In the genomic region with DNA sequence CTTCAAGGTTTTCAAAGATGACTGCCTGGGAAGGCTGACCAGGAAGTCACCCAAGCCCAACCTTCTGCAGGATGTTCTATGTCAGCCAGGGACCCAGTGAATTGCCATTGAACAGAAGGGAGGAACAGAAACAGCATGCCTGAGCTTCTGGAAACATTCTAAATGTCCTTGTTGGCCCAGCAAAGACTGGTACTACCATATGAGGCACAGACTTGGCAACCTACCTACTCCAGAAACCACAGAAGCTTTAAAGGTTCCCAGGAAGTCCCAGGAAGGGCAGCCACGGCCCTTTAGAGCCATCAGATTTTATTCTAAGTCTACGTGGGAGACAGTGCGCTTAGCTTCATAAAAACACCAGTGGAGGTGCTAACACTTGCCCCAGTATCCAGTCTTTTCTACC, we compare ENCODE assay signal across 18 cellular contexts. TPM values are rescaled to one million over a fixed set of nuclear protein-coding genes. Genes with fewer than 3 reads are reported as not detected.
DNase-seq lines count a peak whose midpoint lies in the region; ATAC-seq and TF ChIP-seq lines count a peak whose summit lies in the region.
"Not testable (repeated sequence)": the region's sequence is repeated elsewhere in the genome, so short reads cannot be mapped to it uniquely, and the experiment has no call there.
"Had no signal": no experiment of that assay in that cellular context is flagged by ENCODE, and none has a peak within 500 bp of the region (broad histone marks: within the 10 kb centered on the region; RNA-seq: fewer than 3 reads in every experiment).

No MANE protein-coding gene starts in this region.

- H3K27ac Mint-ChIP-seq in CD8-positive, alpha-beta memory T cell = peak overlapping the region in 4 of 8 donors; percentile 27 to 72 (median 40)
- H3K27ac Mint-ChIP-seq in activated CD4-positive, alpha-beta T cell treated with anti-CD3 and anti-CD28 coated beads for 36 hours; activated naive CD8-positive, alpha-beta T cell; neural crest cell (ENCODE audit: unreplicated experiment); type B pancreatic cell: not testable (repeated sequence)
- H3K27ac Mint-ChIP-seq in immature natural killer cell = peak overlapping the region in 2 of 6 donors; percentile 66 to 78

- not testable (repeated sequence) for TF ChIP-seq CTCF in neural crest cell (conservative IDR thresholded peaks at IDR 0.05); type B pancreatic cell (conservative IDR thresholded peaks at IDR 0.05)

- intact Hi-C loops in activated CD4-positive, alpha-beta T cell treated with anti-CD3 and anti-CD28 coated beads for 36 hours (cut with DNase I, micrococcal nuclease) = loop anchor here in 1 of 2 experiments (2.0 kb wide), 1 partner anchor 300 kb away; the partner anchor contains the start of gene ANAPC15

- H3K9me3 Mint-ChIP-seq in CD8-positive, alpha-beta memory T cell; activated CD4-positive, alpha-beta T cell treated with anti-CD3 and anti-CD28 coated beads for 36 hours (ENCODE audit: low read depth); activated naive CD8-positive, alpha-beta T cell (ENCODE audit: low read depth); immature natural killer cell; neural crest cell; type B pancreatic cell: not testable (repeated sequence)

- ATAC-seq in activated CD4-positive, alpha-beta T cell treated with anti-CD3 and anti-CD28 coated beads for 36 hours = not testable (repeated sequence)

- not testable (repeated sequence) for H3K27me3 ChIP-seq in CD8-positive, alpha-beta memory T cell (ENCODE audit: insufficient read depth, low read length, poor library complexity, severe bottlenecking)

- H3K9me3 ChIP-seq in CD8-positive, alpha-beta memory T cell (ENCODE audit: low read length) = not testable (repeated sequence)

- H3K27me3 Mint-ChIP-seq in CD8-positive, alpha-beta memory T cell; activated CD4-positive, alpha-beta T cell treated with anti-CD3 and anti-CD28 coated beads for 36 hours; activated naive CD8-positive, alpha-beta T cell; immature natural killer cell (ENCODE audit: low read depth in 3 of 3); neural crest cell (ENCODE audit: low read depth); type B pancreatic cell: not testable (repeated sequence)

- DNase-seq in CD8-positive, alpha-beta memory T cell; activated CD4-positive, alpha-beta T cell treated with anti-CD3 and anti-CD28 coated beads for 36 hours; immature natural killer cell; neural crest cell (ENCODE audit: low read depth, low spot score); type B pancreatic cell (ENCODE audit: extremely low spot score, unreplicated experiment): not testable (repeated sequence)
- DNase-seq in LoVo (ENCODE audit: low spot score) (peak; percentile 1), cerebellar cortex (ENCODE audit: low spot score) (peak; percentile 56)

- H3K36me3 ChIP-seq in CD8-positive, alpha-beta memory T cell (ENCODE audit: insufficient read depth, low read length) = not testable (repeated sequence)

- not testable (repeated sequence) for H3K4me1 ChIP-seq in CD8-positive, alpha-beta memory T cell (ENCODE audit: insufficient read depth, low read length)

- H3K4me3 Mint-ChIP-seq in CD8-positive, alpha-beta memory T cell = peak overlapping the region; percentile 30 to 87 (median 58)
- peak overlapping the region; percentile 73 for H3K4me3 Mint-ChIP-seq in activated CD4-positive, alpha-beta T cell treated with anti-CD3 and anti-CD28 coated beads for 36 hours
- H3K4me3 Mint-ChIP-seq in activated naive CD8-positive, alpha-beta T cell = peak overlapping the region; percentile 69
- H3K4me3 Mint-ChIP-seq in immature natural killer cell (peak overlapping the region in 4 of 5 donors; percentile 62 to 92 (median 84)), neural crest cell (peak overlapping the region; percentile 75), type B pancreatic cell (peak overlapping the region; percentile 66)

- POLR2A ChIA-PET in CD8-positive, alpha-beta memory T cell (lab: Charles Lee); activated CD4-positive, alpha-beta T cell treated with anti-CD3 and anti-CD28 coated beads for 36 hours (lab: Charles Lee): not testable (repeated sequence)

- not testable (repeated sequence) for H3K27ac ChIP-seq in CD8-positive, alpha-beta memory T cell (ENCODE audit: low read depth, low read length)

- CTCF ChIA-PET in CD8-positive, alpha-beta memory T cell (lab: Charles Lee) = interaction anchor here (1.3 to 1.6 kb wide), 3 partner anchors 13 to 116 kb away, joined by 4 read pairs; partner anchors contain the start of genes RNF121 and XNDC1N
- CTCF ChIA-PET in activated CD4-positive, alpha-beta T cell treated with anti-CD3 and anti-CD28 coated beads for 36 hours (lab: Charles Lee) = interaction anchor here (1.6 to 1.8 kb wide), 2 partner anchors 12 to 116 kb away, joined by 3 to 9 read pairs; partner anchors contain the start of genes RNF121 and XNDC1N

- H3K4me3 ChIP-seq in CD8-positive, alpha-beta memory T cell (ENCODE audit: low read length) = not testable (repeated sequence)

- not testable (repeated sequence) for H3K36me3 Mint-ChIP-seq in CD8-positive, alpha-beta memory T cell; activated CD4-positive, alpha-beta T cell treated with anti-CD3 and anti-CD28 coated beads for 36 hours (ENCODE audit: low read depth); activated naive CD8-positive, alpha-beta T cell; immature natural killer cell; neural crest cell (ENCODE audit: low read depth); type B pancreatic cell

- H3K4me1 Mint-ChIP-seq in CD8-positive, alpha-beta memory T cell = peaks cover 5 to 11% (median 10%) of the 10 kb centered on the region in 3 donors
- H3K4me1 Mint-ChIP-seq in activated CD4-positive, alpha-beta T cell treated with anti-CD3 and anti-CD28 coated beads for 36 hours; activated naive CD8-positive, alpha-beta T cell (ENCODE audit: low read depth); neural crest cell; type B pancreatic cell (ENCODE audit: unreplicated experiment): not testable (repeated sequence)
- H3K4me1 Mint-ChIP-seq in immature natural killer cell = peaks cover 9 to 14% of the 10 kb centered on the region in 2 donors

RNA-seq across cellular contexts. Expression of gene DEFB108B, which starts 20.5 kb away (rescaled TPM):
- not detected for total RNA-seq in CD8-positive, alpha-beta memory T cell
- not detected for polyA plus RNA-seq in CD8-positive, alpha-beta memory T cell
- not detected for total RNA-seq in activated CD4-positive, alpha-beta T cell treated with anti-CD3 and anti-CD28 coated beads for 36 hours
- polyA plus RNA-seq in immature natural killer cell = not detected
- total RNA-seq in neural crest cell (not detected in 2 replicates), type B pancreatic cell (ENCODE audit: low replicate concordance) (not detected in 2 replicates)
- total RNA-seq: cardiac muscle cell; dorsolateral prefrontal cortex; heart right ventricle; IMR-90; left cardiac atrium; right lobe of liver; SJSA1; stomach; T-helper 1 cell treated with Interleukin-12 subunit alpha and Interleukin-12 subunit beta and Interleukin-4 antibody, amounts not matched to agents 30 ng/mL and 1 ng/mL, for 36 hours; tibial nerve had no signal
- polyA plus RNA-seq: cardiac muscle cell, heart right ventricle, IMR-90, stomach had no signal
